Comparison of ENCODE assay signal across 16 cellular contexts in genomic region chr11:69034123-69034522, GRCh38. TPM values are rescaled to one million over a fixed set of nuclear protein-coding genes. Genes with fewer than 3 reads are reported as not detected.
A peak's percentile ranks its signal among the peaks of the same experiment; 100 is the strongest.
DNase-seq lines count a peak whose midpoint lies in the region; ATAC-seq and TF ChIP-seq lines count a peak whose summit lies in the region.
"Had no signal": no experiment of that assay in that cellular context is flagged by ENCODE, and none has a peak within 500 bp of the region (broad histone marks: within the 10 kb centered on the region; RNA-seq: fewer than 3 reads in every experiment).

No MANE protein-coding gene starts in this region.

- peak overlapping the region; percentile 67 for H3K4me2 ChIP-seq in BLaER1

- no peak overlapping the region for H3K4me3 Mint-ChIP-seq in nephron
- H3K4me3 Mint-ChIP-seq: CD4-positive, CD25-positive, alpha-beta regulatory T cell; HFFc6 had no signal

- H3K36me3 Mint-ChIP-seq in nephron (ENCODE audit: low read depth): no peaks in the 10 kb centered on the region
- H3K36me3 Mint-ChIP-seq: CD4-positive, CD25-positive, alpha-beta regulatory T cell had no signal

- no peaks in the 10 kb centered on the region for H3K9me3 Mint-ChIP-seq in nephron
- H3K9me3 Mint-ChIP-seq: HFFc6 had no signal

- H4K20me1 ChIP-seq in BLaER1: no peaks in the 10 kb centered on the region

- H3K27ac ChIP-seq in BLaER1 (no peak overlapping the region), prostate gland (peak overlapping the region; percentile 71 to 73), substantia nigra (ENCODE audit: low read depth, low read length, poor library complexity, severe bottlenecking) (no peak overlapping the region)
- H3K27ac ChIP-seq: 22Rv1, HL-60 had no signal

- no peak for TF ChIP-seq CTCF in nephron (IDR thresholded peaks at IDR 0.05; ENCODE audit: unreplicated experiment in 3 of 3)
- TF ChIP-seq CTCF in prostate gland (IDR thresholded peaks at IDR 0.05): no peak

- DNase-seq in NT2/D1 (ENCODE audit: low read depth, low spot score): no peak
- DNase-seq in prostate gland (ENCODE audit: low spot score): no peak
- no peak for DNase-seq in substantia nigra (lab: John Stamatoyannopoulos, UW)
- no peak for DNase-seq in Right ventricle myocardium inferior (ENCODE audit: missing footprints)
- DNase-seq: CD4-positive, CD25-positive, alpha-beta regulatory T cell; GOT3; HCEC 1CT; HFFc6 had no signal

- H3K27me3 ChIP-seq in BLaER1 (no peaks in the 10 kb centered on the region), NT2/D1 (ENCODE audit: insufficient read depth, insufficient read length) (no peaks in the 10 kb centered on the region), prostate gland (replicated peaks; ENCODE audit: insufficient read depth) (no peaks in the 10 kb centered on the region)

- H3K9ac ChIP-seq in BLaER1 (no peak overlapping the region), NT2/D1 (ENCODE audit: insufficient read length, low read depth) (peak overlapping the region; percentile 10)

- H3K4me1 ChIP-seq in BLaER1 (peaks cover 35% of the 10 kb centered on the region), NT2/D1 (ENCODE audit: insufficient read depth, insufficient read length) (peaks cover 17% of the 10 kb centered on the region), prostate gland (replicated peaks) (no peaks in the 10 kb centered on the region)

- ATAC-seq in HG03457 (IDR thresholded peaks at IDR 0.05; ENCODE audit: unreplicated experiment): no peak
- ATAC-seq in HG03196 (IDR thresholded peaks at IDR 0.05; ENCODE audit: unreplicated experiment): no peak
- ATAC-seq in Right ventricle myocardium inferior: no peak

- H3K4me1 Mint-ChIP-seq in nephron: peaks cover 19% of the 10 kb centered on the region
- H3K4me1 Mint-ChIP-seq: CD4-positive, CD25-positive, alpha-beta regulatory T cell had no signal

- WGBS in prostate gland: 70% methylated on average over 13 of the region's 13 CpGs

- H3K9me3 ChIP-seq in BLaER1 (no peaks in the 10 kb centered on the region), NT2/D1 (ENCODE audit: insufficient read depth, low read length) (no peaks in the 10 kb centered on the region), prostate gland (no peaks in the 10 kb centered on the region)

- H3K36me3 ChIP-seq in BLaER1 (no peaks in the 10 kb centered on the region), NT2/D1 (ENCODE audit: insufficient read depth, insufficient read length, low read length) (peaks cover 4% of the 10 kb centered on the region), prostate gland (no peaks in the 10 kb centered on the region)

- TF ChIP-seq POLR2A in prostate gland (IDR thresholded peaks at IDR 0.05): no peak

- intact Hi-C loops in prostate gland (cut with DNase I): no loop called here
- intact Hi-C loops in Right ventricle myocardium inferior (cut with DNase I): no loop called here

- H3K27ac Mint-ChIP-seq in nephron: peak overlapping the region in 2 of 3 experiments; percentile 59 to 83
- H3K27ac Mint-ChIP-seq: HFFc6 had no signal

- H3K4me3 ChIP-seq in BLaER1: no peak overlapping the region
- no peak overlapping the region for H3K4me3 ChIP-seq in NT2/D1 (ENCODE audit: insufficient read length, low read depth)
- H3K4me3 ChIP-seq in prostate gland: no peak overlapping the region

- H3K27me3 Mint-ChIP-seq in nephron (ENCODE audit: low read depth): no peaks in the 10 kb centered on the region

RNA-seq across cellular contexts. Expression of gene TPCN2, which starts 14.6 kb away (rescaled TPM):
- total RNA-seq in prostate gland (10 to 100 TPM; 17.6 to 31.0 TPM), Right ventricle myocardium inferior (9.1 TPM)

RNA-seq across cellular contexts. Expression of gene MRGPRF, which starts 21.1 kb away (rescaled TPM):
- total RNA-seq in prostate gland: 10 to 100 TPM; 20.0 to 53.3 TPM
- 7.6 TPM for total RNA-seq in Right ventricle myocardium inferior
- total RNA-seq: CD4-positive, CD25-positive, alpha-beta regulatory T cell; Daoy had no signal

RNA-seq across cellular contexts. Expression of gene MRGPRD, which starts 53.3 kb away (rescaled TPM):
- total RNA-seq in prostate gland (not detected), Right ventricle myocardium inferior (not detected)
- total RNA-seq: A673; CD4-positive, CD25-positive, alpha-beta regulatory T cell; Daoy; HFFc6 had no signal

Comparison
In these comparisons a context has a peak if more than half of its experiments do, and no peak if none do; other contexts are left out.
1. H3K27ac ChIP-seq: peak in prostate gland (2 of 2); none in BLaER1 (single experiment) and substantia nigra (single experiment).